Comparison of ENCODE assay signal across 7 cellular contexts in the genomic region with DNA sequence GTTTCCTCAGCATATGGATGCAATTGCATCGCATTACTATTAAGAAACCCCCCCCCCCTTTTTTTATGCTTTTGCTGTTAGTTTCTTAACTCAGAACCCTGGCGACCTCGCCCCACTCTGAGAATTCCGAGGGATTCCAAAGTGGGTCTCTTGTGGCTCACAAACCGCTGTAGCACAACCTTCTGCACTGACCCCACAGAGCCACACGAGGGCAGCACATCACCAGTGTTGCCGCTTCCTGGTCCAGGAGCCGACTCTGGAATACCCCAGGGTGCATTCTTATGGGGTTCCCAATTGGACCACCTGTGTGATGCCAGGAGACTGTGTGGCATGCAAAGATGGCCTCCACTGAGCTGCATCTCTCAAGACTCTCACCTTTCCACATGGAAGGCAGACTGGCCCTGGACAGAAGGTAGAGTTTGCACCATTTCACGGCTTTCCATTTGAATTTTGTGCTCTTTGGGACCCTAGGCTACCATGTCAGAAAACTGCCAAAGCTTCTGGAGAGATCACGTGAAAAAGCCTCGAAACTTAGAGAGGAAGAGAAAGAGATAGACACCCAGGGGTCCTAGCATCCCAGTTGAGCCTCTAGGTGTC.
DNase-seq lines count a peak whose midpoint lies in the region; ATAC-seq and TF ChIP-seq lines count a peak whose summit lies in the region.

No MANE protein-coding gene starts in this region.

- H3K27ac ChIP-seq in DND-41 (ENCODE audit: low read length) (no peak overlapping the region), smooth muscle cell (ENCODE audit: low read depth) (no peak overlapping the region)

- H3K9me3 Mint-ChIP-seq in HFFc6: peaks cover 21% of the 10 kb centered on the region

- H3K4me1 Mint-ChIP-seq in HFFc6 (ENCODE audit: low read depth): no peaks in the 10 kb centered on the region

- H3K4me1 ChIP-seq in DND-41 (ENCODE audit: insufficient read depth, low read length) (no peaks in the 10 kb centered on the region), smooth muscle cell (ENCODE audit: low read depth) (no peaks in the 10 kb centered on the region)

- no peaks in the 10 kb centered on the region; the same call in 1 of the 2 replicates for H4K20me1 ChIP-seq in DND-41 (ENCODE audit: insufficient read depth, low read length)
- no peaks in the 10 kb centered on the region for H4K20me1 ChIP-seq in smooth muscle cell (ENCODE audit: low read depth)

- H3K36me3 Mint-ChIP-seq in HFFc6 (ENCODE audit: low read depth): no peaks in the 10 kb centered on the region

- no peaks in the 10 kb centered on the region; the same call in 1 of the 2 replicates for H3K27me3 Mint-ChIP-seq in HFFc6 (ENCODE audit: insufficient read depth)

- ATAC-seq in DND-41 (ENCODE audit: insufficient read depth, low read depth): 0 out of 3 replicates have a peak, but pooled peaks have one; percentile 40
- no peak for ATAC-seq in GM18520 (IDR thresholded peaks at IDR 0.05; ENCODE audit: unreplicated experiment)

- no peaks in the 10 kb centered on the region for H3K36me3 ChIP-seq in DND-41 (ENCODE audit: insufficient read depth, low read length)
- H3K36me3 ChIP-seq in smooth muscle cell (ENCODE audit: low read depth): no peaks in the 10 kb centered on the region

- H3K4me2 ChIP-seq in DND-41 (ENCODE audit: insufficient read depth, low read length) (no peak overlapping the region), smooth muscle cell (no peak overlapping the region)

- no peaks in the 10 kb centered on the region for H3F3A ChIP-seq in smooth muscle cell (ENCODE audit: low read depth)

- H3K27me3 ChIP-seq in DND-41 (ENCODE audit: insufficient read depth, low read length, poor library complexity) (peaks cover 7% of the 10 kb centered on the region), smooth muscle cell (ENCODE audit: low read depth) (peaks cover 44% of the 10 kb centered on the region)

- H3K4me3 Mint-ChIP-seq in HFFc6: no peak overlapping the region

- WGBS in smooth muscle cell (ENCODE audit: low lambda C conversion rate): 28% methylated on average over 11 of the region's 11 CpGs

- no peak overlapping the region for H3K27ac Mint-ChIP-seq in HFFc6

- H2AFZ ChIP-seq in DND-41 (ENCODE audit: low read depth, low read length): no peak overlapping the region
- no peak overlapping the region for H2AFZ ChIP-seq in smooth muscle cell (ENCODE audit: low read depth)

- no peak overlapping the region for H3K4me3 ChIP-seq in DND-41 (ENCODE audit: low read depth in 1 of 2, low read length in 2 of 2)
- H3K4me3 ChIP-seq in smooth muscle cell: no peak overlapping the region

- H3K79me2 ChIP-seq in DND-41 (ENCODE audit: insufficient read depth, low read length) (no peaks in the 10 kb centered on the region), smooth muscle cell (ENCODE audit: low read depth) (no peaks in the 10 kb centered on the region)

- DNase-seq in DND-41: peak; percentile 33
- no peak for DNase-seq in HFFc6
- DNase-seq in SK-N-DZ (ENCODE audit: low spot score): peak; percentile 46
- DNase-seq in globus pallidus (ENCODE audit: low spot score): peak; percentile 4
- DNase-seq in smooth muscle cell (lab: John Stamatoyannopoulos, UW; ENCODE audit: unreplicated experiment): peak; percentile 1
- DNase-seq in activated CD4-positive, CD25-positive, alpha-beta regulatory T cell treated with anti-CD3 and anti-CD28 coated beads, Interleukin-2, amount 50 U/mL, for 72 hours: no peak

- TF ChIP-seq CTCF in DND-41 (IDR thresholded peaks at IDR 0.05; ENCODE audit: borderline replicate concordance, extremely low read depth, low read length, poor library complexity, severe bottlenecking) (peak; percentile 78), HFFc6 (IDR thresholded peaks at IDR 0.05) (peak; percentile 67), smooth muscle cell (IDR thresholded peaks at IDR 0.05; ENCODE audit: borderline replicate concordance, insufficient read depth, poor library complexity, severe bottlenecking) (peak; percentile 62)

- no peak overlapping the region for H3K9ac ChIP-seq in DND-41 (ENCODE audit: low read depth, low read length)
- no peak overlapping the region for H3K9ac ChIP-seq in smooth muscle cell (ENCODE audit: low read depth)

- H3K9me3 ChIP-seq in DND-41 (ENCODE audit: insufficient read depth, low read length, severe bottlenecking): no peaks in the 10 kb centered on the region
- H3K9me3 ChIP-seq in smooth muscle cell (replicated peaks; ENCODE audit: low read depth): no peaks in the 10 kb centered on the region

Comparison
In these comparisons a context has a peak if more than half of its experiments do, and no peak if none do; other contexts are left out.
1. DNase-seq: peak in DND-41 (single experiment), SK-N-DZ (single experiment), globus pallidus (single experiment) and smooth muscle cell (single experiment); none in HFFc6 (single experiment) and activated CD4-positive, CD25-positive, alpha-beta regulatory T cell treated with anti-CD3 and anti-CD28 coated beads, Interleukin-2, amount 50 U/mL, for 72 hours (single experiment).
2. Peak in every context shown above with its lines, with median percentiles within 50 percentile points of each other: CTCF ChIP-seq.